Comparison of ENCODE assay signal across 30 cellular contexts in genomic region chr4:64272432-64272831, GRCh38.
DNase-seq lines count a peak whose midpoint lies in the region; ATAC-seq, FAIRE-seq and TF ChIP-seq lines count a peak whose summit lies in the region.
"Had no signal": no experiment of that assay in that cellular context is flagged by ENCODE, and none has a peak within 500 bp of the region (broad histone marks: within the 10 kb centered on the region; RNA-seq: fewer than 3 reads in every experiment).

No MANE protein-coding gene starts in this region.

- TF ChIP-seq CTCF in right atrium auricular region (IDR thresholded peaks at IDR 0.05): no peak

- no peaks in the 10 kb centered on the region for H3K9me3 ChIP-seq in right atrium auricular region
- H3K9me3 ChIP-seq: body of pancreas, thyroid gland had no signal

- H3K36me3 ChIP-seq in right atrium auricular region: peaks cover 3% of the 10 kb centered on the region
- H3K36me3 ChIP-seq: neural progenitor cell, thyroid gland had no signal

- H3K4me3 ChIP-seq in right atrium auricular region: peak overlapping the region in 1 of 2 donors; percentile 26
- H3K4me3 ChIP-seq: body of pancreas, GM12878, neural progenitor cell, thyroid gland had no signal

- intact Hi-C loops in Right ventricle myocardium inferior (cut with DNase I): loop anchor here (10.0 kb wide), 1 partner anchor 272 kb away; no protein-coding TSS in a partner anchor
- intact Hi-C loops in cardiac septum (cut with DNase I): loop anchor here (5.0 kb wide), 1 partner anchor 265 kb away; no protein-coding TSS in a partner anchor

- peak overlapping the region; percentile 50 to 68 for H3K27ac ChIP-seq in right atrium auricular region
- H3K27ac ChIP-seq: body of pancreas, neural progenitor cell, parathyroid adenoma, thyroid gland had no signal

- peak; percentile 53 for ATAC-seq in Right ventricle myocardium inferior
- ATAC-seq: activated CD4-positive, CD25-positive, alpha-beta regulatory T cell treated with anti-CD3 and anti-CD28 coated beads, Interleukin-2, amount 50 U/mL, for 24 hours; activated T-cell treated with anti-CD3 and anti-CD28 coated beads, Interleukin-2, amount 50 U/mL, for 72 hours; body of pancreas; sciatic nerve had no signal

- DNase-seq in Right ventricle myocardium inferior (ENCODE audit: missing footprints): peak; percentile 63
- no peak for DNase-seq in cardiac septum (ENCODE audit: low spot score)
- peak; percentile 1 for DNase-seq in UCSD-AML1 (lab: John Stamatoyannopoulos, UW; ENCODE audit: unreplicated experiment)
- no peak for DNase-seq in right atrium auricular region (ENCODE audit: low spot score)
- DNase-seq in urothelium cell line (ENCODE audit: low spot score): peak; percentile 2
- no peak for DNase-seq in activated CD4-positive, CD25-positive, alpha-beta regulatory T cell (lab: John Stamatoyannopoulos, UW)
- no peak for DNase-seq in T-helper 2 cell
- DNase-seq in central memory CD4-positive, alpha-beta T cell: no peak
- DNase-seq: activated CD4-positive, alpha-beta T cell treated with anti-CD3 and anti-CD28 coated beads, Interleukin-2, amount 50 U/mL, for 48 hours; activated naive CD4-positive, alpha-beta T cell; activated T-cell treated with anti-CD3 and anti-CD28 coated beads, Interleukin-2, amount 50 U/mL, for 72 hours; body of pancreas; CD4-positive, alpha-beta memory T cell; EL; HCEC 1CT; NCI-H1417 treated with DMSO at 0.1 percent for 48 hours; NCI-H2107; NCI-H345; NCI-H69; stimulated activated CD4-positive, alpha-beta T cell treated with anti-CD3 and anti-CD28 coated beads, Interleukin-4, amount 100 ng/mL, for 24 hours had no signal

- peak; percentile 32 for FAIRE-seq in urothelium cell line (lab: Jason Lieb, UNC)
- FAIRE-seq: A204.1, colon, endothelial cell of umbilical vein, GM12878, RCC 7860 had no signal

- no peaks in the 10 kb centered on the region for H3K27me3 ChIP-seq in right atrium auricular region
- H3K27me3 ChIP-seq: body of pancreas, neural progenitor cell, thyroid gland had no signal

- no peaks in the 10 kb centered on the region for H3K4me1 ChIP-seq in right atrium auricular region
- H3K4me1 ChIP-seq: body of pancreas, neural progenitor cell, parathyroid adenoma, thyroid gland had no signal

Comparison
In these comparisons a context has a peak if more than half of its experiments do, and no peak if none do; other contexts are left out.
1. DNase-seq: peak in Right ventricle myocardium inferior (single experiment), UCSD-AML1 (single experiment) and urothelium cell line (single experiment); none in cardiac septum (single experiment), right atrium auricular region (single experiment), activated CD4-positive, CD25-positive, alpha-beta regulatory T cell (0 of 4), T-helper 2 cell (0 of 5) and central memory CD4-positive, alpha-beta T cell (single experiment).